ENCODE assay signal across 14 cellular contexts in the genomic region with DNA sequence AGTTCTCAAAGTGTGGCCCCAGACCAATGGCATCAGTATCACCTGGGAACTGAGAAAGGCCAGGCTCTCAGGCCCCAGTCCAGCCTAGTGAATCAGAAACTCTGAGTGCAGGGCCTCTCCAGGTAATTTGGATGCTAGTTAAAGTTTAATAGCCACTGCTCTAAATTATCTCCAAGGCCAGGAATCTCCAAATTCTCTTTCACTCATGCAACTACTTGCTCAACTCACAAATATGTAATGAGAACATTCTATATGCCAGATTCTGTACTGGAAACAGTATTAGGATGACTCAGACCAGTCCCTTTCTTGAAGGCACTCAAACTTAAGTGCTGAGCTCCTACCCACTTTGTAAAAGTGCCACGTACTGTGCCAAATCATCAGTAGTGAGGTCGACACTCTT.
DNase-seq lines count a peak whose midpoint lies in the region; ATAC-seq and TF ChIP-seq lines count a peak whose summit lies in the region.
"Had no signal": no experiment of that assay in that cellular context is flagged by ENCODE, and none has a peak within 500 bp of the region (broad histone marks: within the 10 kb centered on the region; RNA-seq: fewer than 3 reads in every experiment).

No MANE protein-coding gene starts in this region.

- TF ChIP-seq EP300 in upper lobe of left lung (IDR thresholded peaks at IDR 0.05), result peak in 1 of 4 donors; percentile 73

- H3K27ac ChIP-seq in upper lobe of left lung, result no peak overlapping the region
- H3K27ac ChIP-seq: stomach, VCaP had no signal

- TF ChIP-seq CTCF in foreskin fibroblast (IDR thresholded peaks at IDR 0.05; ENCODE audit: low read depth, low read length) (no peak), upper lobe of left lung (IDR thresholded peaks at IDR 0.05) (no peak)

- H3K9me3 ChIP-seq in upper lobe of left lung, result no peaks in the 10 kb centered on the region
- H3K9me3 ChIP-seq: stomach had no signal

- ATAC-seq in upper lobe of left lung (ENCODE audit: low FRiP score in 2 of 2) (peak; percentile 45 to 87), HG03196 (IDR thresholded peaks at IDR 0.05; ENCODE audit: unreplicated experiment) (no peak)

- H3K4me1 ChIP-seq in upper lobe of left lung, result no peaks in the 10 kb centered on the region
- H3K4me1 ChIP-seq: stomach had no signal

- H3K27me3 ChIP-seq in upper lobe of left lung, result no peaks in the 10 kb centered on the region
- H3K27me3 ChIP-seq: stomach had no signal

- H3K36me3 ChIP-seq in upper lobe of left lung, result no peaks in the 10 kb centered on the region
- H3K36me3 ChIP-seq: stomach had no signal

- DNase-seq in GM04504 (ENCODE audit: low read depth), result peak; percentile 84
- DNase-seq in amniotic stem cell (lab: John Stamatoyannopoulos, UW), result peak; percentile 72
- DNase-seq in foreskin fibroblast, result peak; percentile 68 to 82
- DNase-seq in upper lobe of left lung, result peak in 1 of 2 donors; percentile 50
- DNase-seq in COLO829 (ENCODE audit: low spot score), result no peak
- DNase-seq in activated CD4-positive, alpha-beta T cell treated with anti-CD3 and anti-CD28 coated beads, Interleukin-2, amount 50 U/mL, for 4 hours, result no peak
- DNase-seq: Calu3, endodermal cell, NCI-H1105 treated with DMSO at 0.1 percent for 48 hours, NCI-H526, SIG-M5, stomach had no signal

- H3K4me3 ChIP-seq in foreskin fibroblast (ENCODE audit: low read depth in 1 of 2, low read length in 2 of 2), result no peak overlapping the region
- no peak overlapping the region for H3K4me3 ChIP-seq in upper lobe of left lung
- H3K4me3 ChIP-seq: stomach had no signal

- TF ChIP-seq POLR2A in upper lobe of left lung (IDR thresholded peaks at IDR 0.05), result no peak

- WGBS in upper lobe of left lung, 2 donors, result 55 to 76% methylated on average over 2 of the region's 2 CpGs

Comparison
In these comparisons a context has a peak if more than half of its experiments do, and no peak if none do; other contexts are left out.
1. DNase-seq: peak in GM04504 (single experiment), amniotic stem cell (single experiment) and foreskin fibroblast (2 of 2); none in COLO829 (single experiment) and activated CD4-positive, alpha-beta T cell treated with anti-CD3 and anti-CD28 coated beads, Interleukin-2, amount 50 U/mL, for 4 hours (0 of 2).